8 cellular contexts compared by ENCODE assay signal in genomic region chr10:83991986-83992753, GRCh38.
DNase-seq lines count a peak whose midpoint lies in the region; ATAC-seq and TF ChIP-seq lines count a peak whose summit lies in the region.
"Had no signal": no experiment of that assay in that cellular context is flagged by ENCODE, and none has a peak within 500 bp of the region (broad histone marks: within the 10 kb centered on the region; RNA-seq: fewer than 3 reads in every experiment).

No MANE protein-coding gene starts in this region.

- TF ChIP-seq CTCF in GM10248 (IDR thresholded peaks at IDR 0.05; ENCODE audit: control extremely low read depth, extremely low read depth, low read depth, missing control alignments) (peak; percentile 52), testis (IDR thresholded peaks at IDR 0.05) (no peak)

- 71 to 72% methylated on average over 7 of the region's 7 CpGs for WGBS in testis, 2 donors

- peak; percentile 34 for ATAC-seq in GM21529 (IDR thresholded peaks at IDR 0.05; ENCODE audit: unreplicated experiment)

- POLR2A ChIA-PET in GM10248 (lab: Yijun Ruan, JAX), result no interaction called here

- CTCF ChIA-PET in GM10248 (lab: Yijun Ruan, JAX), result interaction anchor here (0.9 to 1.7 kb wide), 3 partner anchors 9 to 24 kb away, joined by 3 to 4 read pairs (median 3); no protein-coding TSS in a partner anchor

- no peaks in the 10 kb centered on the region for H3K9me3 ChIP-seq in testis

- no peak overlapping the region for H3K4me3 ChIP-seq in testis
- H3K4me3 ChIP-seq: lung had no signal

- H3K27me3 ChIP-seq in testis, result no peaks in the 10 kb centered on the region

- H3K27ac ChIP-seq in testis, result no peak overlapping the region

- intact Hi-C loops in testis (cut with DNase I; ENCODE audit: low total_unique reads), result no loop called here

- no peak for TF ChIP-seq POLR2A in testis (IDR thresholded peaks at IDR 0.05)

- H3K4me1 ChIP-seq in testis, result no peaks in the 10 kb centered on the region

- H3K36me3 ChIP-seq in testis (ENCODE audit: low read depth, missing control alignments), result no peaks in the 10 kb centered on the region

- DNase-seq in GM10248 (ENCODE audit: extremely low spot score) (peak; percentile 34), NAMALWA (ENCODE audit: low spot score) (peak; percentile 63), ecto neural progenitor cell (ENCODE audit: low spot score) (peak; percentile 62), testis (peak; percentile 53), NCI-H1930 (lab: John Stamatoyannopoulos, UW) (no peak), GF-D8 (lab: John Stamatoyannopoulos, UW) (no peak)

Comparison
In these comparisons a context has a peak if more than half of its experiments do, and no peak if none do; other contexts are left out.
1. DNase-seq: peak in GM10248 (single experiment), NAMALWA (single experiment), ecto neural progenitor cell (single experiment) and testis (single experiment); none in NCI-H1930 (0 of 2) and GF-D8 (single experiment).